In genomic region chr4:10182446-10183424, GRCh38 we compare ENCODE assay signal across 1 cellular context.
TF ChIP-seq lines count a peak whose summit lies in the region.

No MANE protein-coding gene starts in this region.

TF ChIP-seq in K562, 482 proteins besides CTCF, POLR2A, EP300 and RAD21 (continued from another document and continues in another):
- TF ChIP-seq HES1 (IDR thresholded peaks at IDR 0.05; ENCODE audit: low read depth) (no peak), ZNF140 (CRISPR knock-in tag; IDR thresholded peaks at IDR 0.05) (no peak), HNRNPLL (IDR thresholded peaks at IDR 0.05; ENCODE audit: low read depth, low read length, poor library complexity, severe bottlenecking) (no peak), TAF9B (IDR thresholded peaks at IDR 0.05; ENCODE audit: partially characterized antibody) (no peak), MTA1 (IDR thresholded peaks at IDR 0.05; ENCODE audit: borderline replicate concordance) (no peak), ZBTB11 (CRISPR knock-in tag; IDR thresholded peaks at IDR 0.05) (0 out of 6 replicates have a peak, but pooled peaks of 1 of the 3 experiments have one; percentile 9), NR4A1 (CRISPR knock-in tag; IDR thresholded peaks at IDR 0.05) (no peak), NR4A1 (tag; IDR thresholded peaks at IDR 0.05) (peak; percentile 20; the same call in 1 of the 2 replicates), TRIM24 (IDR thresholded peaks at IDR 0.05) (no peak), ZNF318 (IDR thresholded peaks at IDR 0.05; ENCODE audit: borderline replicate concordance in 1 of 2, low read depth in 1 of 2) (no peak), C11orf30 (IDR thresholded peaks at IDR 0.05; ENCODE audit: low read depth) (no peak), DMBX1 (CRISPR knock-in tag; IDR thresholded peaks at IDR 0.05; ENCODE audit: borderline replicate concordance) (0 out of 2 replicates have a peak, but pooled peaks have one; percentile 6), SMAD4 (CRISPR knock-in tag; conservative IDR thresholded peaks at IDR 0.05) (no peak), CHD4 (IDR thresholded peaks at IDR 0.05; ENCODE audit: insufficient read depth, insufficient replicate concordance, low read depth, low read length, poor library complexity, severe bottlenecking) (no peak), ZBTB43 (CRISPR knock-in tag; IDR thresholded peaks at IDR 0.05) (no peak), TGIF2 (CRISPR knock-in tag; IDR thresholded peaks at IDR 0.05) (no peak), RBM17 (IDR thresholded peaks at IDR 0.05; ENCODE audit: borderline replicate concordance, low read depth, low read length) (no peak), ZBTB40 (IDR thresholded peaks at IDR 0.05) (no peak), ZBTB40 (CRISPR knock-in tag; IDR thresholded peaks at IDR 0.05) (no peak), TBP (optimal IDR thresholded peaks at IDR 0.05; ENCODE audit: low read depth, low read length) (no peak), RBM14 (IDR thresholded peaks at IDR 0.05; ENCODE audit: borderline replicate concordance, insufficient read depth, low read depth, low read length) (no peak), ATF2 (CRISPR knock-in tag; IDR thresholded peaks at IDR 0.05) (no peak), CEBPZ (IDR thresholded peaks at IDR 0.05; ENCODE audit: borderline replicate concordance, low read depth, low read length) (no peak)
